Comparison of ENCODE assay signal across 1 cellular context in the genomic region with DNA sequence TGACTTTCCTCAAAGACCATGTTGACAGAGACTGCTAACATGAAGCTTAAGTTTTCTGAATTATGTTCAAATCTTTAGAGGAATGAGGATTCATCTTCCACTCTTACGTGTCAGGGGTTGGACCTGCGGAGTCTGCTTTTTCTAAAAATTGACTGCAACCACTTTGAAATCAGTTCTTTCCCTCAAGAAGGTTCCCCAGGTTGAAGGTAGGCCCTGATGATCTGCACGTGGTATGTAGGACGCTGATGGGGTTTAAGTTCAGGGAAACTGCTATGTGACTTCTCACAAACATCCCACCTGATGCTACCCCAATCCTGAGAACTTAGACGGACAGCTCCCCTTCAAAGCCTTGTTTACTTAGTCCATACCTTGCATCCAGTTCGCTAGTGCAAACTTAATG.
TF ChIP-seq lines count a peak whose summit lies in the region.

No MANE protein-coding gene starts in this region.

TF ChIP-seq in HepG2, 621 proteins besides CTCF, POLR2A, EP300 and RAD21:
- TF ChIP-seq SRSF9 (IDR thresholded peaks at IDR 0.05; ENCODE audit: borderline replicate concordance, insufficient read depth, low read depth, low read length, poor library complexity, severe bottlenecking) (no peak), SNAPC2 (CRISPR knock-in tag; IDR thresholded peaks at IDR 0.05) (no peak), NFYC (CRISPR knock-in tag; IDR thresholded peaks at IDR 0.05) (no peak), KLF13 (CRISPR knock-in tag; IDR thresholded peaks at IDR 0.05) (no peak), POLR2G (IDR thresholded peaks at IDR 0.05; ENCODE audit: low read depth, low read length) (peak; percentile 13; the same call in 1 of the 2 replicates), NFIC (IDR thresholded peaks at IDR 0.05; ENCODE audit: low read length) (0 out of 2 replicates have a peak, but pooled peaks have one; percentile 8), RBFOX2 (IDR thresholded peaks at IDR 0.05; ENCODE audit: low read depth, low read length) (0 out of 2 replicates have a peak, but pooled peaks have one; percentile 9), REXO4 (CRISPR knock-in tag; IDR thresholded peaks at IDR 0.05; ENCODE audit: borderline replicate concordance) (no peak), DPF2 (CRISPR knock-in tag; IDR thresholded peaks at IDR 0.05; ENCODE audit: borderline replicate concordance, low read depth) (no peak), ATRX (CRISPR knock-in tag; IDR thresholded peaks at IDR 0.05; ENCODE audit: borderline replicate concordance) (no peak), RBM22 (optimal IDR thresholded peaks at IDR 0.05; ENCODE audit: low read length) (peak; percentile 4), KMT2B (CRISPR knock-in tag; IDR thresholded peaks at IDR 0.05) (no peak)
- TF ChIP-seq, protein P1, sequence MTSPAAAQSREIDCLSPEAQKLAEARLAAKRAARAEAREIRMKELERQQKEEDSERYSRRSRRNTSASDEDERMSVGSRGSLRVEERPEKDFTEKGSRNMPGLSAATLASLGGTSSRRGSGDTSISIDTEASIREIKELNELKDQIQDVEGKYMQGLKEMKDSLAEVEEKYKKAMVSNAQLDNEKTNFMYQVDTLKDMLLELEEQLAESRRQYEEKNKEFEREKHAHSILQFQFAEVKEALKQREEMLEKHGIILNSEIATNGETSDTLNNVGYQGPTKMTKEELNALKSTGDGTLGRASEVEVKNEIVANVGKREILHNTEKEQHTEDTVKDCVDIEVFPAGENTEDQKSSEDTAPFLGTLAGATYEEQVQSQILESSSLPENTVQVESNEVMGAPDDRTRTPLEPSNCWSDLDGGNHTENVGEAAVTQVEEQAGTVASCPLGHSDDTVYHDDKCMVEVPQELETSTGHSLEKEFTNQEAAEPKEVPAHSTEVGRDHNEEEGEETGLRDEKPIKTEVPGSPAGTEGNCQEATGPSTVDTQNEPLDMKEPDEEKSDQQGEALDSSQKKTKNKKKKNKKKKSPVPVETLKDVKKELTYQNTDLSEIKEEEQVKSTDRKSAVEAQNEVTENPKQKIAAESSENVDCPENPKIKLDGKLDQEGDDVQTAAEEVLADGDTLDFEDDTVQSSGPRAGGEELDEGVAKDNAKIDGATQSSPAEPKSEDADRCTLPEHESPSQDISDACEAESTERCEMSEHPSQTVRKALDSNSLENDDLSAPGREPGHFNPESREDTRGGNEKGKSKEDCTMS (CRISPR knock-in tag; conservative IDR thresholded peaks at IDR 0.05): no peak
- TF ChIP-seq, protein P2, sequence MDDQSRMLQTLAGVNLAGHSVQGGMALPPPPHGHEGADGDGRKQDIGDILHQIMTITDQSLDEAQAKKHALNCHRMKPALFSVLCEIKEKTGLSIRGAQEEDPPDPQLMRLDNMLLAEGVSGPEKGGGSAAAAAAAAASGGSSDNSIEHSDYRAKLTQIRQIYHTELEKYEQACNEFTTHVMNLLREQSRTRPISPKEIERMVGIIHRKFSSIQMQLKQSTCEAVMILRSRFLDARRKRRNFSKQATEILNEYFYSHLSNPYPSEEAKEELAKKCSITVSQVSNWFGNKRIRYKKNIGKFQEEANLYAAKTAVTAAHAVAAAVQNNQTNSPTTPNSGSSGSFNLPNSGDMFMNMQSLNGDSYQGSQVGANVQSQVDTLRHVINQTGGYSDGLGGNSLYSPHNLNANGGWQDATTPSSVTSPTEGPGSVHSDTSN (CRISPR knock-in tag; IDR thresholded peaks at IDR 0.05; ENCODE audit: borderline replicate concordance): no peak
